In the genomic region with DNA sequence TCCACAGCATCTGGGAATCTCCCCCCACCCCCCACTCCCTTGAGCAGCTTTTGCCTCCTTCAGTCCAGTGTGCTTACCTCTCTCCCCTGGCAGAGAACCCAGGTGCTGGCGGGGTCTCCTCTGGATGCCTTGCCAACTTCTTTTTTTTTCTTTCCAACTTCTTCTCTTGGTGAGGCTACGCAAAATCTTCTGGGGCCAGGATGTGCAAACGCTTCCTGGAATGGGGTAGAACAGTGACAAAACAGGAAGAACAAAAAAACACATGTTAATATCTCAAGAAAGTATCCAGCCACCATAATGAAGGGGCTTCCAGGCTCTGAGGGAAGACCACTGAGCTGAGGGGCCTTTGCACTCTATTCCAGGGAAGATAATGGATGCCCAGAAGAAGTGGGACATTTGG, we compare ENCODE assay signal across 13 cellular contexts. TPM values are rescaled to one million over a fixed set of nuclear protein-coding genes. Genes with fewer than 3 reads are reported as not detected.
DNase-seq lines count a peak whose midpoint lies in the region; ATAC-seq and TF ChIP-seq lines count a peak whose summit lies in the region.
"Had no signal": no experiment of that assay in that cellular context is flagged by ENCODE, and none has a peak within 500 bp of the region (broad histone marks: within the 10 kb centered on the region; RNA-seq: fewer than 3 reads in every experiment).

No MANE protein-coding gene starts in this region.

- H3K4me3 Mint-ChIP-seq in activated naive CD4-positive, alpha-beta T cell treated with anti-CD3 and anti-CD28 coated beads, Interleukin-2, amount 10 ng/mL, durations not matched to agents 7 days and 5 days, result peak overlapping the region; percentile 86
- peak overlapping the region; percentile 82 for H3K4me3 Mint-ChIP-seq in activated CD8-positive, alpha-beta T cell treated with anti-CD3 and anti-CD28 coated beads, Interleukin-2, amount 10 ng/mL, durations not matched to agents 7 days and 5 days
- peak overlapping the region; percentile 54 for H3K4me3 Mint-ChIP-seq in memory B cell

- H3K36me3 ChIP-seq in WERI-Rb-1, result no peaks in the 10 kb centered on the region

- no peak overlapping the region for H3K27ac ChIP-seq in WERI-Rb-1
- H3K27ac ChIP-seq: foreskin keratinocyte, RWPE1 had no signal

- POLR2A ChIA-PET in activated CD8-positive, alpha-beta T cell treated with anti-CD3 and anti-CD28 coated beads, Interleukin-2, amount 10 ng/mL, durations not matched to agents 7 days and 5 days (lab: Charles Lee), result interaction anchor here (0.6 to 3.1 kb wide), 8 partner anchors 24 to 109 kb away, joined by 3 to 15 read pairs (median 4); no protein-coding TSS in a partner anchor

- no peaks in the 10 kb centered on the region for H3K9me3 Mint-ChIP-seq in activated naive CD4-positive, alpha-beta T cell treated with anti-CD3 and anti-CD28 coated beads, Interleukin-2, amount 10 ng/mL, durations not matched to agents 7 days and 5 days
- H3K9me3 Mint-ChIP-seq in activated CD8-positive, alpha-beta T cell treated with anti-CD3 and anti-CD28 coated beads, Interleukin-2, amount 10 ng/mL, durations not matched to agents 7 days and 5 days (ENCODE audit: insufficient read depth), result no peaks in the 10 kb centered on the region
- no peaks in the 10 kb centered on the region for H3K9me3 Mint-ChIP-seq in memory B cell

- TF ChIP-seq CTCF in WERI-Rb-1 (IDR thresholded peaks at IDR 0.05; ENCODE audit: low read depth, low read length), result no peak

- no peaks in the 10 kb centered on the region for H3K9me3 ChIP-seq in WERI-Rb-1 (ENCODE audit: severe bottlenecking)

- H3K4me1 Mint-ChIP-seq in activated naive CD4-positive, alpha-beta T cell treated with anti-CD3 and anti-CD28 coated beads, Interleukin-2, amount 10 ng/mL, durations not matched to agents 7 days and 5 days, result peaks cover 73% of the 10 kb centered on the region
- peaks cover 76% of the 10 kb centered on the region for H3K4me1 Mint-ChIP-seq in activated CD8-positive, alpha-beta T cell treated with anti-CD3 and anti-CD28 coated beads, Interleukin-2, amount 10 ng/mL, durations not matched to agents 7 days and 5 days (ENCODE audit: low read depth)
- peaks cover 12% of the 10 kb centered on the region for H3K4me1 Mint-ChIP-seq in memory B cell

- H3K4me3 ChIP-seq in WERI-Rb-1 (ENCODE audit: low read depth, low read length), result no peak overlapping the region
- H3K4me3 ChIP-seq: lung had no signal

- H3K27me3 Mint-ChIP-seq in activated naive CD4-positive, alpha-beta T cell treated with anti-CD3 and anti-CD28 coated beads, Interleukin-2, amount 10 ng/mL, durations not matched to agents 7 days and 5 days, result no peaks in the 10 kb centered on the region
- H3K27me3 Mint-ChIP-seq in activated CD8-positive, alpha-beta T cell treated with anti-CD3 and anti-CD28 coated beads, Interleukin-2, amount 10 ng/mL, durations not matched to agents 7 days and 5 days (ENCODE audit: low read depth), result no peaks in the 10 kb centered on the region
- H3K27me3 Mint-ChIP-seq in memory B cell, result peaks cover 7% of the 10 kb centered on the region

- ATAC-seq in activated CD8-positive, alpha-beta T cell treated with anti-CD3 and anti-CD28 coated beads, Interleukin-2, amount 10 ng/mL, durations not matched to agents 7 days and 5 days, result peak; percentile 12
- ATAC-seq in memory B cell (ENCODE audit: low read depth), result no peak
- ATAC-seq: foreskin keratinocyte, right cardiac atrium had no signal

- H3K36me3 Mint-ChIP-seq in activated naive CD4-positive, alpha-beta T cell treated with anti-CD3 and anti-CD28 coated beads, Interleukin-2, amount 10 ng/mL, durations not matched to agents 7 days and 5 days, result peaks cover 20% of the 10 kb centered on the region
- peaks cover 18% of the 10 kb centered on the region for H3K36me3 Mint-ChIP-seq in activated CD8-positive, alpha-beta T cell treated with anti-CD3 and anti-CD28 coated beads, Interleukin-2, amount 10 ng/mL, durations not matched to agents 7 days and 5 days (ENCODE audit: low read depth)
- H3K36me3 Mint-ChIP-seq in memory B cell, result no peaks in the 10 kb centered on the region

- CTCF ChIA-PET in activated naive CD4-positive, alpha-beta T cell treated with anti-CD3 and anti-CD28 coated beads, Interleukin-2, amount 10 ng/mL, durations not matched to agents 7 days and 5 days (lab: Charles Lee), result interaction anchor here (0.7 to 11.2 kb wide), 24 partner anchors 11 to 257 kb away, joined by 3 to 174 read pairs (median 6); a partner anchor contains a TSS
- CTCF ChIA-PET in activated CD8-positive, alpha-beta T cell treated with anti-CD3 and anti-CD28 coated beads, Interleukin-2, amount 10 ng/mL, durations not matched to agents 7 days and 5 days (lab: Charles Lee), result interaction anchor here (0.7 to 10.0 kb wide), 27 partner anchors 10 to 256 kb away, joined by 3 to 116 read pairs (median 8); a partner anchor contains a TSS

- peak; percentile 35 for DNase-seq in activated naive CD4-positive, alpha-beta T cell treated with anti-CD3 and anti-CD28 coated beads, Interleukin-2, amount 10 ng/mL, durations not matched to agents 7 days and 5 days
- DNase-seq in activated naive CD4-positive, alpha-beta T cell treated with anti-CD3 and anti-CD28 coated beads, Interleukin-2, amount 50 U/mL, for 16 hours, result no peak
- no peak for DNase-seq in activated CD8-positive, alpha-beta T cell treated with anti-CD3 and anti-CD28 coated beads, Interleukin-2, amount 10 ng/mL, durations not matched to agents 7 days and 5 days
- DNase-seq in memory B cell (ENCODE audit: low spot score in 2 of 2) (no peak), WERI-Rb-1 (no peak), hepatic stellate cell (ENCODE audit: low spot score) (no peak), HUDEP-2 (lab: John Stamatoyannopoulos, UW; ENCODE audit: unreplicated experiment in 76 of 76) (no peak)
- DNase-seq in activated CD4-positive, CD25-positive, alpha-beta regulatory T cell (lab: John Stamatoyannopoulos, UW), result no peak
- DNase-seq: foreskin keratinocyte, NCI-H2029 treated with DMSO at 0.1 percent for 48 hours, right cardiac atrium had no signal

- peak overlapping the region; percentile 90 for H3K27ac Mint-ChIP-seq in activated naive CD4-positive, alpha-beta T cell treated with anti-CD3 and anti-CD28 coated beads, Interleukin-2, amount 10 ng/mL, durations not matched to agents 7 days and 5 days
- H3K27ac Mint-ChIP-seq in activated CD8-positive, alpha-beta T cell treated with anti-CD3 and anti-CD28 coated beads, Interleukin-2, amount 10 ng/mL, durations not matched to agents 7 days and 5 days, result peak overlapping the region; percentile 91
- peak overlapping the region; percentile 43 for H3K27ac Mint-ChIP-seq in memory B cell

- peaks cover 2% of the 10 kb centered on the region for H3K27me3 ChIP-seq in WERI-Rb-1 (ENCODE audit: insufficient read depth, low read depth, severe bottlenecking)
- H3K27me3 ChIP-seq: foreskin keratinocyte had no signal

RNA-seq across cellular contexts. Expression of a gene that starts 53.9 kb away (rescaled TPM):
- total RNA-seq in activated CD8-positive, alpha-beta T cell treated with anti-CD3 and anti-CD28 coated beads, Interleukin-2, amount 10 ng/mL, durations not matched to agents 7 days and 5 days, result 1 to 10 TPM; 6.3 to 7.4 TPM
